Comparison of ENCODE assay signal across 8 cellular contexts in the genomic region with DNA sequence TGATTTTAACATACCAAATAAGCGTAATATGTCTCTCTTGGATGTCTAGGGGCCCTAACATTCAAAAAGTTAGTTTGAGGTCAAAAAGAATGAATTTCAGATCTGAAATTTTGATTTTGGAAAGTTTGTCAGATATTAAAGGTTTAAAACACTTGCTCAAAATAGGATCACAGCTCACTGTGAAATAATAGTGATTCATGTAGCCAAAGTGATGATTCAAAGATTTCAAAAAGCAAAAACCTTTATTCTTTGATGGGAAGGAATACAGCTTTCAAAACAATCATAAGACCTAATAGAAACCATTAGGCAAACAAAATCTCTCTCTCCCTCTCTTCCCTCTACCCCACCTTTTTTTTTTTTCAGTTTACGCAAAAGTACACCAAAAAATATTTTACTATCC. TPM values are rescaled to one million over a fixed set of nuclear protein-coding genes. Genes with fewer than 3 reads are reported as not detected.
DNase-seq lines count a peak whose midpoint lies in the region; ATAC-seq, FAIRE-seq and TF ChIP-seq lines count a peak whose summit lies in the region.
"Not testable (repeated sequence)": the region's sequence is repeated elsewhere in the genome, so short reads cannot be mapped to it uniquely, and the experiment has no call there.

No MANE protein-coding gene starts in this region.

- H3K36me3 ChIP-seq in Karpas-422 (ENCODE audit: insufficient read depth, low read length), result not testable (repeated sequence)

- H2AFZ ChIP-seq in Karpas-422 (ENCODE audit: low read length), result not testable (repeated sequence)

- peak overlapping the region; percentile 99 for H3K27ac ChIP-seq in Karpas-422 (ENCODE audit: low read length)

- ATAC-seq in activated CD4-positive, alpha-beta T cell treated with anti-CD3 and anti-CD28 coated beads for 36 hours, result peak; percentile 54
- ATAC-seq in activated T-helper 17 cell treated with anti-CD3 and anti-CD28 coated beads, Interleukin-2, amount 50 U/mL, for 72 hours (replicated peaks), result peak; percentile 62
- ATAC-seq in activated naive CD4-positive, alpha-beta T cell treated with anti-CD3 and anti-CD28 coated beads, Interleukin-2, amount 50 U/mL, for 72 hours, result peak; percentile 11 to 66
- ATAC-seq in stimulated activated effector memory CD8-positive, alpha-beta T cell treated with anti-CD3 and anti-CD28 coated beads, Interleukin-12 subunit alpha, Interleukin-12 subunit beta, amount 100 ng/mL, for 72 hours, result not testable (repeated sequence)

- H3K4me2 ChIP-seq in Karpas-422 (ENCODE audit: low read depth, low read length, poor library complexity, severe bottlenecking), result not testable (repeated sequence)

- H3K4me1 Mint-ChIP-seq in activated CD4-positive, alpha-beta T cell treated with anti-CD3 and anti-CD28 coated beads for 36 hours, result peaks cover 30% of the 10 kb centered on the region
- peaks cover 42% of the 10 kb centered on the region for H3K4me1 Mint-ChIP-seq in activated T-cell treated with anti-CD3 and anti-CD28 coated beads, Interleukin-2, amount 50 U/mL, for 24 hours (ENCODE audit: low read depth)
- H3K4me1 Mint-ChIP-seq in activated T-helper 17 cell treated with anti-CD3 and anti-CD28 coated beads, Interleukin-2, amount 50 U/mL, for 72 hours, result not testable (repeated sequence)
- peaks cover 14% of the 10 kb centered on the region for H3K4me1 Mint-ChIP-seq in stimulated activated effector memory CD8-positive, alpha-beta T cell treated with anti-CD3 and anti-CD28 coated beads, Interleukin-12 subunit alpha, Interleukin-12 subunit beta, amount 100 ng/mL, for 72 hours

- intact Hi-C loops in activated CD4-positive, alpha-beta T cell treated with anti-CD3 and anti-CD28 coated beads for 36 hours (cut with DNase I, micrococcal nuclease), result loop anchor here (1.0 kb wide), 2 partner anchors 22 to 54 kb away; no protein-coding TSS in a partner anchor

- CTCF ChIA-PET in activated CD4-positive, alpha-beta T cell treated with anti-CD3 and anti-CD28 coated beads for 36 hours (lab: Charles Lee), result interaction anchor here (0.9 to 1.5 kb wide), 5 partner anchors 9 to 58 kb away, joined by 3 to 6 read pairs (median 4); no protein-coding TSS in a partner anchor

- not testable (repeated sequence) for H3K27me3 Mint-ChIP-seq in activated CD4-positive, alpha-beta T cell treated with anti-CD3 and anti-CD28 coated beads for 36 hours; activated T-cell treated with anti-CD3 and anti-CD28 coated beads, Interleukin-2, amount 50 U/mL, for 24 hours; activated T-helper 17 cell treated with anti-CD3 and anti-CD28 coated beads, Interleukin-2, amount 50 U/mL, for 72 hours

- H3K9me3 Mint-ChIP-seq in activated CD4-positive, alpha-beta T cell treated with anti-CD3 and anti-CD28 coated beads for 36 hours (ENCODE audit: low read depth); activated T-cell treated with anti-CD3 and anti-CD28 coated beads, Interleukin-2, amount 50 U/mL, for 24 hours; activated T-helper 17 cell treated with anti-CD3 and anti-CD28 coated beads, Interleukin-2, amount 50 U/mL, for 72 hours; activated naive CD4-positive, alpha-beta T cell treated with anti-CD3 and anti-CD28 coated beads, Interleukin-2, amount 50 U/mL, for 72 hours; stimulated activated effector memory CD8-positive, alpha-beta T cell treated with anti-CD3 and anti-CD28 coated beads, Interleukin-12 subunit alpha, Interleukin-12 subunit beta, amount 100 ng/mL, for 72 hours: not testable (repeated sequence)

- H3K79me2 ChIP-seq in Karpas-422 (ENCODE audit: low read length), result not testable (repeated sequence)

- not testable (repeated sequence) for DNase-seq in D721Med (ENCODE audit: insufficient read length, low spot score); GM19239 (ENCODE audit: insufficient read length, low spot score); Karpas-422; activated CD4-positive, alpha-beta T cell treated with anti-CD3 and anti-CD28 coated beads for 36 hours; activated T-cell treated with anti-CD3 and anti-CD28 coated beads, Interleukin-2, amount 50 U/mL, for 24 hours; activated naive CD4-positive, alpha-beta T cell treated with anti-CD3 and anti-CD28 coated beads, Interleukin-2, amount 50 U/mL, for 72 hours (ENCODE audit: low spot score in 2 of 2); stimulated activated effector memory CD8-positive, alpha-beta T cell treated with anti-CD3 and anti-CD28 coated beads, Interleukin-12 subunit alpha, Interleukin-12 subunit beta, amount 100 ng/mL, for 72 hours (ENCODE audit: low spot score in 2 of 2)

- H3K9ac ChIP-seq in Karpas-422 (ENCODE audit: low read length), result not testable (repeated sequence)

- FAIRE-seq in D721Med (lab: Jason Lieb, UNC) (peak; percentile 38), GM19239 (lab: Jason Lieb, UNC) (peak; percentile 18)

- TF ChIP-seq CTCF in D721Med (IDR thresholded peaks at IDR 0.05; ENCODE audit: insufficient read depth, missing control alignments), result not testable (repeated sequence)

- peaks cover 52% of the 10 kb centered on the region for H3K4me1 ChIP-seq in Karpas-422 (ENCODE audit: low read length)

- not testable (repeated sequence) for H4K20me1 ChIP-seq in Karpas-422 (ENCODE audit: insufficient read depth, low read depth, low read length)

- H3K4me3 ChIP-seq in Karpas-422 (ENCODE audit: low read length), result not testable (repeated sequence)

- H3K36me3 Mint-ChIP-seq in activated CD4-positive, alpha-beta T cell treated with anti-CD3 and anti-CD28 coated beads for 36 hours (ENCODE audit: low read depth); activated T-cell treated with anti-CD3 and anti-CD28 coated beads, Interleukin-2, amount 50 U/mL, for 24 hours (ENCODE audit: low read depth); activated T-helper 17 cell treated with anti-CD3 and anti-CD28 coated beads, Interleukin-2, amount 50 U/mL, for 72 hours (ENCODE audit: low read depth); activated naive CD4-positive, alpha-beta T cell treated with anti-CD3 and anti-CD28 coated beads, Interleukin-2, amount 50 U/mL, for 72 hours; stimulated activated effector memory CD8-positive, alpha-beta T cell treated with anti-CD3 and anti-CD28 coated beads, Interleukin-12 subunit alpha, Interleukin-12 subunit beta, amount 100 ng/mL, for 72 hours: not testable (repeated sequence)

- H3K27ac Mint-ChIP-seq in activated CD4-positive, alpha-beta T cell treated with anti-CD3 and anti-CD28 coated beads for 36 hours, result not testable (repeated sequence)
- H3K27ac Mint-ChIP-seq in activated T-cell treated with anti-CD3 and anti-CD28 coated beads, Interleukin-2, amount 50 U/mL, for 24 hours, result peak overlapping the region; percentile 84
- peak overlapping the region; percentile 81 for H3K27ac Mint-ChIP-seq in activated T-helper 17 cell treated with anti-CD3 and anti-CD28 coated beads, Interleukin-2, amount 50 U/mL, for 72 hours
- peak overlapping the region in 1 of 2 donors; percentile 7 for H3K27ac Mint-ChIP-seq in activated naive CD4-positive, alpha-beta T cell treated with anti-CD3 and anti-CD28 coated beads, Interleukin-2, amount 50 U/mL, for 72 hours
- H3K27ac Mint-ChIP-seq in stimulated activated effector memory CD8-positive, alpha-beta T cell treated with anti-CD3 and anti-CD28 coated beads, Interleukin-12 subunit alpha, Interleukin-12 subunit beta, amount 100 ng/mL, for 72 hours, result peak overlapping the region; percentile 56

- POLR2A ChIA-PET in activated CD4-positive, alpha-beta T cell treated with anti-CD3 and anti-CD28 coated beads for 36 hours (lab: Charles Lee), result interaction anchor here (0.8 kb wide), 1 partner anchor 22 kb away, joined by 10 read pairs; no protein-coding TSS in a partner anchor

- H3K9me3 ChIP-seq in Karpas-422 (ENCODE audit: low read length), result not testable (repeated sequence)

- H3K9me2 ChIP-seq in Karpas-422 (replicated peaks; ENCODE audit: insufficient read depth, low read length), result not testable (repeated sequence)

- not testable (repeated sequence) for H3K27me3 ChIP-seq in Karpas-422 (ENCODE audit: low read length)

- not testable (repeated sequence) for H3K4me3 Mint-ChIP-seq in activated CD4-positive, alpha-beta T cell treated with anti-CD3 and anti-CD28 coated beads for 36 hours; activated T-cell treated with anti-CD3 and anti-CD28 coated beads, Interleukin-2, amount 50 U/mL, for 24 hours; activated T-helper 17 cell treated with anti-CD3 and anti-CD28 coated beads, Interleukin-2, amount 50 U/mL, for 72 hours; stimulated activated effector memory CD8-positive, alpha-beta T cell treated with anti-CD3 and anti-CD28 coated beads, Interleukin-12 subunit alpha, Interleukin-12 subunit beta, amount 100 ng/mL, for 72 hours

RNA-seq across cellular contexts. Expression of gene SORL1, which starts 42.1 kb away (rescaled TPM):
- 197 and 232 TPM in 2 replicates for total RNA-seq in Karpas-422 (2014; rRNA removed; shearing (Covaris generic); ENCODE audit: low replicate concordance)
- 10 to 100 TPM; 53.5 to 68.0 TPM for total RNA-seq in activated CD4-positive, alpha-beta T cell treated with anti-CD3 and anti-CD28 coated beads for 36 hours
- 10 to 100 TPM; 47.1 to 98.5 TPM for total RNA-seq in activated T-helper 17 cell treated with anti-CD3 and anti-CD28 coated beads, Interleukin-2, amount 50 U/mL, for 72 hours
- total RNA-seq in activated naive CD4-positive, alpha-beta T cell treated with anti-CD3 and anti-CD28 coated beads, Interleukin-2, amount 50 U/mL, for 72 hours, result 100 to 1,000 TPM in 1 of 2 donors, 10 to 100 TPM in 1; 90.4 to 139 TPM
